In genomic region chr11:11502303-11502828, GRCh38 we compare ENCODE assay signal across 10 cellular contexts.
DNase-seq lines count a peak whose midpoint lies in the region; ATAC-seq and TF ChIP-seq lines count a peak whose summit lies in the region.
"Had no signal": no experiment of that assay in that cellular context is flagged by ENCODE, and none has a peak within 500 bp of the region (broad histone marks: within the 10 kb centered on the region; RNA-seq: fewer than 3 reads in every experiment).

No MANE protein-coding gene starts in this region.

- no peak for TF ChIP-seq CTCF in parathyroid adenoma (IDR thresholded peaks at IDR 0.05)

- no peaks in the 10 kb centered on the region for H3K79me2 ChIP-seq in parathyroid adenoma

- no peaks in the 10 kb centered on the region for H3K27me3 ChIP-seq in parathyroid adenoma (ENCODE audit: control insufficient read depth, insufficient read depth, low read length)

- H3K36me3 ChIP-seq in parathyroid adenoma (ENCODE audit: control insufficient read depth, insufficient read depth, low read length), result no peaks in the 10 kb centered on the region

- H2AFZ ChIP-seq in parathyroid adenoma, result peak overlapping the region; percentile 56

- no peak overlapping the region for H3K4me3 ChIP-seq in parathyroid adenoma (ENCODE audit: low read depth, low read length)

- DNase-seq in DMS53 (lab: John Stamatoyannopoulos, UW) (peak; percentile 76), NCI-H69 (lab: John Stamatoyannopoulos, UW) (peak; percentile 86), left ventricle myocardium superior (no peak), DMS 273 (lab: John Stamatoyannopoulos, UW; ENCODE audit: unreplicated experiment) (no peak)
- DNase-seq in activated T-cell treated with anti-CD3 and anti-CD28 coated beads, Interleukin-2, amount 50 U/mL, for 48 hours, result no peak
- DNase-seq in stimulated activated effector memory CD8-positive, alpha-beta T cell treated with anti-CD3 and anti-CD28 coated beads, Interleukin-12 subunit alpha, Interleukin-12 subunit beta, amount 100 ng/mL, for 72 hours (ENCODE audit: low spot score in 2 of 2), result no peak

- H3K9ac ChIP-seq in parathyroid adenoma, result no peak overlapping the region

- H3K27ac Mint-ChIP-seq in stimulated activated effector memory CD8-positive, alpha-beta T cell treated with anti-CD3 and anti-CD28 coated beads, Interleukin-12 subunit alpha, Interleukin-12 subunit beta, amount 100 ng/mL, for 72 hours, result no peak overlapping the region
- H3K27ac Mint-ChIP-seq: activated naive CD4-positive, alpha-beta T cell treated with anti-CD3 and anti-CD28 coated beads, Interleukin-2, amount 50 U/mL, for 24 hours; B cell had no signal

- intact Hi-C loops in left ventricle myocardium superior (cut with micrococcal nuclease), result no loop called here

- no peak overlapping the region for H3K4me3 Mint-ChIP-seq in stimulated activated effector memory CD8-positive, alpha-beta T cell treated with anti-CD3 and anti-CD28 coated beads, Interleukin-12 subunit alpha, Interleukin-12 subunit beta, amount 100 ng/mL, for 72 hours
- H3K4me3 Mint-ChIP-seq: activated naive CD4-positive, alpha-beta T cell treated with anti-CD3 and anti-CD28 coated beads, Interleukin-2, amount 50 U/mL, for 24 hours; B cell had no signal

- H3K27ac ChIP-seq in parathyroid adenoma, result peak overlapping the region; percentile 56

- no peaks in the 10 kb centered on the region for H3K9me3 Mint-ChIP-seq in stimulated activated effector memory CD8-positive, alpha-beta T cell treated with anti-CD3 and anti-CD28 coated beads, Interleukin-12 subunit alpha, Interleukin-12 subunit beta, amount 100 ng/mL, for 72 hours
- H3K9me3 Mint-ChIP-seq: activated naive CD4-positive, alpha-beta T cell treated with anti-CD3 and anti-CD28 coated beads, Interleukin-2, amount 50 U/mL, for 24 hours had no signal

- no peak overlapping the region for H3K4me2 ChIP-seq in parathyroid adenoma (ENCODE audit: low read length)

- ATAC-seq in left ventricle myocardium superior, result peak; percentile 62
- no peak for ATAC-seq in GM18517 (IDR thresholded peaks at IDR 0.05; ENCODE audit: unreplicated experiment)
- ATAC-seq in stimulated activated effector memory CD8-positive, alpha-beta T cell treated with anti-CD3 and anti-CD28 coated beads, Interleukin-12 subunit alpha, Interleukin-12 subunit beta, amount 100 ng/mL, for 72 hours, result no peak

- H3K4me1 Mint-ChIP-seq in stimulated activated effector memory CD8-positive, alpha-beta T cell treated with anti-CD3 and anti-CD28 coated beads, Interleukin-12 subunit alpha, Interleukin-12 subunit beta, amount 100 ng/mL, for 72 hours, result no peaks in the 10 kb centered on the region
- H3K4me1 Mint-ChIP-seq: activated naive CD4-positive, alpha-beta T cell treated with anti-CD3 and anti-CD28 coated beads, Interleukin-2, amount 50 U/mL, for 24 hours; B cell had no signal

- H3K36me3 Mint-ChIP-seq in stimulated activated effector memory CD8-positive, alpha-beta T cell treated with anti-CD3 and anti-CD28 coated beads, Interleukin-12 subunit alpha, Interleukin-12 subunit beta, amount 100 ng/mL, for 72 hours, result no peaks in the 10 kb centered on the region
- H3K36me3 Mint-ChIP-seq: activated naive CD4-positive, alpha-beta T cell treated with anti-CD3 and anti-CD28 coated beads, Interleukin-2, amount 50 U/mL, for 24 hours had no signal

- H3K4me1 ChIP-seq in parathyroid adenoma, result peaks cover 31% of the 10 kb centered on the region

- H3K9me3 ChIP-seq in parathyroid adenoma (ENCODE audit: control insufficient read depth, low read length), result no peaks in the 10 kb centered on the region

Comparison
In these comparisons a context has a peak if more than half of its experiments do, and no peak if none do; other contexts are left out.
1. DNase-seq: peak in DMS53 (single experiment) and NCI-H69 (single experiment); none in left ventricle myocardium superior (single experiment), DMS 273 (single experiment), activated T-cell treated with anti-CD3 and anti-CD28 coated beads, Interleukin-2, amount 50 U/mL, for 48 hours (0 of 2) and stimulated activated effector memory CD8-positive, alpha-beta T cell treated with anti-CD3 and anti-CD28 coated beads, Interleukin-12 subunit alpha, Interleukin-12 subunit beta, amount 100 ng/mL, for 72 hours (0 of 2).